In genomic region chr7:107007892-107008287, GRCh38 we compare ENCODE assay signal across 22 cellular contexts.
"Had no signal": no experiment of that assay in that cellular context is flagged by ENCODE, and none has a peak within 500 bp of the region (broad histone marks: within the 10 kb centered on the region; RNA-seq: fewer than 3 reads in every experiment).

No MANE protein-coding gene starts in this region.

- H3K9me3 ChIP-seq: Peyer's patch had no signal

- H3K36me3 ChIP-seq: brain microvascular endothelial cell, Peyer's patch had no signal

- H3K27ac ChIP-seq: brain microvascular endothelial cell, Peyer's patch had no signal

- H3K4me3 ChIP-seq: Peyer's patch had no signal

- H3K4me3 Mint-ChIP-seq: activated B cell treated with CpG ODN at 0.5 μM for 24 hours; activated CD4-positive, alpha-beta T cell treated with anti-CD3 and anti-CD28 coated beads, Interleukin-2, amount 10 ng/mL, durations not matched to agents 24 days and 14 days; activated naive CD4-positive, alpha-beta T cell treated with anti-CD3 and anti-CD28 coated beads for 36 hours; activated naive CD8-positive, alpha-beta T cell treated with anti-CD3 and anti-CD28 coated beads for 36 hours; activated T-cell treated with anti-CD3 and anti-CD28 coated beads, Interleukin-2, amount 50 U/mL, for 4 hours; T-cell had no signal

- ATAC-seq: activated T-cell treated with anti-CD3 and anti-CD28 coated beads, Interleukin-2, amount 50 U/mL, for 4 hours; T-cell had no signal

- H3K27me3 ChIP-seq: brain microvascular endothelial cell, Peyer's patch had no signal

- H3K27me3 Mint-ChIP-seq: activated B cell treated with CpG ODN at 0.5 μM for 24 hours; activated CD4-positive, alpha-beta T cell treated with anti-CD3 and anti-CD28 coated beads, Interleukin-2, amount 10 ng/mL, durations not matched to agents 24 days and 14 days; activated naive CD8-positive, alpha-beta T cell treated with anti-CD3 and anti-CD28 coated beads for 36 hours; T-cell had no signal

- H3K36me3 Mint-ChIP-seq: activated naive CD8-positive, alpha-beta T cell treated with anti-CD3 and anti-CD28 coated beads for 36 hours; T-cell had no signal

- H3K4me1 Mint-ChIP-seq: activated B cell treated with CpG ODN at 0.5 μM for 24 hours; activated CD4-positive, alpha-beta T cell treated with anti-CD3 and anti-CD28 coated beads, Interleukin-2, amount 10 ng/mL, durations not matched to agents 24 days and 14 days; activated naive CD8-positive, alpha-beta T cell treated with anti-CD3 and anti-CD28 coated beads for 36 hours; T-cell had no signal

- DNase-seq: activated B cell treated with CpG ODN at 0.5 μM for 24 hours; activated CD4-positive, alpha-beta T cell treated with anti-CD3 and anti-CD28 coated beads for 1 hour; activated CD4-positive, alpha-beta T cell treated with anti-CD3 and anti-CD28 coated beads, Interleukin-2, amount 10 ng/mL, durations not matched to agents 24 days and 14 days; activated CD4-positive, alpha-beta T cell treated with anti-CD3 and anti-CD28 coated beads, Interleukin-2, amount 50 U/mL, for 48 hours; activated effector memory CD4-positive, alpha-beta T cell treated with anti-CD3 and anti-CD28 coated beads, Interleukin-2, amount 50 U/mL, for 16 hours; activated naive CD4-positive, alpha-beta T cell treated with anti-CD3 and anti-CD28 coated beads for 36 hours; activated naive CD8-positive, alpha-beta T cell treated with anti-CD3 and anti-CD28 coated beads for 36 hours; activated T-cell treated with anti-CD3 and anti-CD28 coated beads, Interleukin-2, amount 50 U/mL, for 4 hours; brain microvascular endothelial cell; Kasumi-1; KBM-7; NCI-H1105 treated with DMSO at 0.1 percent for 48 hours; NCI-H1436 treated with DMSO at 0.1 percent for 48 hours; NCI-H187; NCI-H2081; NCI-H446; NCI-H524; Peyer's patch; SIG-M5; T-cell; T-helper 2 cell; T1000 had no signal

- H3K9me3 Mint-ChIP-seq: activated B cell treated with CpG ODN at 0.5 μM for 24 hours; activated CD4-positive, alpha-beta T cell treated with anti-CD3 and anti-CD28 coated beads, Interleukin-2, amount 10 ng/mL, durations not matched to agents 24 days and 14 days; activated naive CD4-positive, alpha-beta T cell treated with anti-CD3 and anti-CD28 coated beads for 36 hours; activated naive CD8-positive, alpha-beta T cell treated with anti-CD3 and anti-CD28 coated beads for 36 hours; activated T-cell treated with anti-CD3 and anti-CD28 coated beads, Interleukin-2, amount 50 U/mL, for 4 hours; T-cell had no signal

- H3K4me1 ChIP-seq: Peyer's patch had no signal

- H3K27ac Mint-ChIP-seq: activated B cell treated with CpG ODN at 0.5 μM for 24 hours; activated CD4-positive, alpha-beta T cell treated with anti-CD3 and anti-CD28 coated beads, Interleukin-2, amount 10 ng/mL, durations not matched to agents 24 days and 14 days; activated naive CD4-positive, alpha-beta T cell treated with anti-CD3 and anti-CD28 coated beads for 36 hours; activated naive CD8-positive, alpha-beta T cell treated with anti-CD3 and anti-CD28 coated beads for 36 hours; T-cell had no signal
